Comparison of ENCODE assay signal across 26 cellular contexts in genomic region chr4:62449538-62449937, GRCh38.
DNase-seq lines count a peak whose midpoint lies in the region; ATAC-seq, FAIRE-seq and TF ChIP-seq lines count a peak whose summit lies in the region.
"Had no signal": no experiment of that assay in that cellular context is flagged by ENCODE, and none has a peak within 500 bp of the region (broad histone marks: within the 10 kb centered on the region; RNA-seq: fewer than 3 reads in every experiment).

No MANE protein-coding gene starts in this region.

- H3K4me3 ChIP-seq in GM23338 (no peak overlapping the region), H1 (ENCODE audit: extremely low read depth in 1 of 4, insufficient read depth in 2 of 4, low read depth in 3 of 4, low read length in 4 of 4) (no peak overlapping the region), neural progenitor cell (no peak overlapping the region), testis (no peak overlapping the region)
- H3K4me3 ChIP-seq: BLaER1 treated with 17β-estradiol and CSF1 and Interleukin-3, amounts not matched to agents 10 nM and 100 nM; GM23248; HAP-1; MG63; SK-N-MC had no signal

- H3K36me3 Mint-ChIP-seq in GM23338 (ENCODE audit: low read depth) (no peaks in the 10 kb centered on the region), neural progenitor cell (no peaks in the 10 kb centered on the region)
- no peaks in the 10 kb centered on the region for H3K36me3 Mint-ChIP-seq in stimulated activated effector memory CD8-positive, alpha-beta T cell treated with anti-CD3 and anti-CD28 coated beads, Interleukin-12 subunit alpha, Interleukin-12 subunit beta, amount 100 ng/mL, for 72 hours

- 0 out of 4 replicates have a peak, but pooled peaks cover 0 to 2% of the 10 kb centered on the region in 2 experiments for H3K9me3 ChIP-seq in H1 (ENCODE audit: insufficient read depth in 2 of 2, low read depth in 1 of 2, low read length in 1 of 2)
- no peaks in the 10 kb centered on the region for H3K9me3 ChIP-seq in neural progenitor cell (ENCODE audit: low read depth)
- H3K9me3 ChIP-seq in testis = no peaks in the 10 kb centered on the region
- H3K9me3 ChIP-seq: HAP-1, MG63 had no signal

- peaks cover 3% of the 10 kb centered on the region; the same call in 1 of the 2 replicates for H3K9me2 ChIP-seq in GM23338 (ENCODE audit: insufficient read depth)

- no peak overlapping the region for H3K14ac ChIP-seq in H1 (ENCODE audit: insufficient read length)

- no peak for FAIRE-seq in H1 (lab: Jason Lieb, UNC)
- FAIRE-seq: A204.1, D721Med, GM18507 had no signal

- H3K18ac ChIP-seq in H1 (ENCODE audit: extremely low read depth, low read length) = no peak overlapping the region

- no peak overlapping the region for H2BK120ac ChIP-seq in H1 (replicated peaks; ENCODE audit: low read depth, low read length)

- H3K23me2 ChIP-seq in H1 (ENCODE audit: low read depth, low read length) = no peaks in the 10 kb centered on the region

- peaks cover 2% of the 10 kb centered on the region for H3K27me3 Mint-ChIP-seq in GM23338 (ENCODE audit: insufficient read depth, low read depth, poor library complexity)
- H3K27me3 Mint-ChIP-seq in neural progenitor cell (ENCODE audit: insufficient read depth, low read depth) = no peaks in the 10 kb centered on the region
- H3K27me3 Mint-ChIP-seq: CD4-positive, alpha-beta T cell had no signal

- H3K27ac ChIP-seq in GM23338 (ENCODE audit: low read depth) (no peak overlapping the region), H1 (ENCODE audit: low read depth, low read length) (no peak overlapping the region), neural progenitor cell (no peak overlapping the region), testis (no peak overlapping the region)
- H3K27ac ChIP-seq: BLaER1 treated with 17β-estradiol and CSF1 and Interleukin-3, amounts not matched to agents 10 nM and 100 nM; GM23248; SK-N-MC had no signal

- no peak overlapping the region for H2BK20ac ChIP-seq in H1 (ENCODE audit: low read length)

- H3K36me3 ChIP-seq in GM23338 (ENCODE audit: insufficient read depth) = no peaks in the 10 kb centered on the region
- H3K36me3 ChIP-seq in H1 (ENCODE audit: control insufficient read depth in 2 of 4, insufficient read depth in 4 of 4, low read length in 3 of 4) = no peaks in the 10 kb centered on the region
- H3K36me3 ChIP-seq in neural progenitor cell = no peaks in the 10 kb centered on the region
- no peaks in the 10 kb centered on the region for H3K36me3 ChIP-seq in testis (ENCODE audit: low read depth, missing control alignments)
- H3K36me3 ChIP-seq: BLaER1 treated with 17β-estradiol and CSF1 and Interleukin-3, amounts not matched to agents 10 nM and 100 nM; HAP-1; MG63 had no signal

- no peak overlapping the region for H3K4ac ChIP-seq in H1 (replicated peaks; ENCODE audit: insufficient read length, low read depth, low read length)

- H2BK5ac ChIP-seq in H1 (ENCODE audit: low read depth, low read length) = no peak overlapping the region

- H3K27ac Mint-ChIP-seq in GM23338 (no peak overlapping the region), neural progenitor cell (no peak overlapping the region)
- no peak overlapping the region for H3K27ac Mint-ChIP-seq in stimulated activated effector memory CD8-positive, alpha-beta T cell treated with anti-CD3 and anti-CD28 coated beads, Interleukin-12 subunit alpha, Interleukin-12 subunit beta, amount 100 ng/mL, for 72 hours
- H3K27ac Mint-ChIP-seq: CD4-positive, alpha-beta T cell; HFFc6 had no signal

- peak; percentile 77 for ATAC-seq in GM23338
- no peak for ATAC-seq in stimulated activated effector memory CD8-positive, alpha-beta T cell treated with anti-CD3 and anti-CD28 coated beads, Interleukin-12 subunit alpha, Interleukin-12 subunit beta, amount 100 ng/mL, for 72 hours
- ATAC-seq: Panc1 had no signal

- H3K4me3 Mint-ChIP-seq in GM23338 (no peak overlapping the region), neural progenitor cell (no peak overlapping the region)
- H3K4me3 Mint-ChIP-seq in stimulated activated effector memory CD8-positive, alpha-beta T cell treated with anti-CD3 and anti-CD28 coated beads, Interleukin-12 subunit alpha, Interleukin-12 subunit beta, amount 100 ng/mL, for 72 hours = no peak overlapping the region
- H3K4me3 Mint-ChIP-seq: CD4-positive, alpha-beta T cell; HFFc6 had no signal

- H3K79me2 ChIP-seq in GM23338 (replicated peaks; ENCODE audit: insufficient read depth) = no peaks in the 10 kb centered on the region
- no peaks in the 10 kb centered on the region for H3K79me2 ChIP-seq in H1 (ENCODE audit: control insufficient read depth in 1 of 2, insufficient read depth in 2 of 2, low read length in 2 of 2)
- no peaks in the 10 kb centered on the region for H3K79me2 ChIP-seq in neural progenitor cell (ENCODE audit: low read depth)

- H3K56ac ChIP-seq in H1 (replicated peaks; ENCODE audit: insufficient read length, low read depth, low read length) = no peak overlapping the region

- H2BK15ac ChIP-seq in H1 (ENCODE audit: low read length) = no peak overlapping the region

- no peaks in the 10 kb centered on the region for H3K27me3 ChIP-seq in GM23338 (ENCODE audit: insufficient read depth)
- H3K27me3 ChIP-seq in H1 (replicated peaks in 1 of 4; ENCODE audit: control insufficient read depth in 3 of 4, extremely low read depth in 1 of 4, insufficient read depth in 3 of 4, low read length in 3 of 4) = no peaks in the 10 kb centered on the region
- H3K27me3 ChIP-seq in neural progenitor cell = no peaks in the 10 kb centered on the region
- no peaks in the 10 kb centered on the region for H3K27me3 ChIP-seq in testis
- H3K27me3 ChIP-seq: BLaER1 treated with 17β-estradiol and CSF1 and Interleukin-3, amounts not matched to agents 10 nM and 100 nM; MG63 had no signal

- peak in 1 of 2 experiments; percentile 33; a peak in 2 of 4 replicates for TF ChIP-seq CTCF in GM23338 (conservative IDR thresholded peaks at IDR 0.05; ENCODE audit: low read depth in 2 of 2)
- 0 out of 4 replicates have a peak, but pooled peaks of 1 of the 3 experiments have one; percentile 8 for TF ChIP-seq CTCF in H1 (IDR thresholded peaks at IDR 0.05; ENCODE audit: control extremely low read depth in 1 of 3, insufficient read depth in 1 of 3, low read depth in 1 of 3, low read length in 3 of 3)
- TF ChIP-seq CTCF in neural progenitor cell (IDR thresholded peaks at IDR 0.05) = no peak
- TF ChIP-seq CTCF in testis (IDR thresholded peaks at IDR 0.05) = no peak

- no peaks in the 10 kb centered on the region; the same call in 1 of the 2 replicates for H3K4me1 ChIP-seq in GM23338 (ENCODE audit: insufficient read depth)
- no peaks in the 10 kb centered on the region for H3K4me1 ChIP-seq in H1 (replicated peaks in 1 of 4; ENCODE audit: control insufficient read depth in 3 of 4, insufficient read depth in 4 of 4, low read length in 3 of 4)
- no peaks in the 10 kb centered on the region for H3K4me1 ChIP-seq in neural progenitor cell
- no peaks in the 10 kb centered on the region for H3K4me1 ChIP-seq in testis
- H3K4me1 ChIP-seq: BLaER1 treated with 17β-estradiol and CSF1 and Interleukin-3, amounts not matched to agents 10 nM and 100 nM; HAP-1 had no signal

- H3K79me1 ChIP-seq in H1 (ENCODE audit: low read depth, low read length) = no peaks in the 10 kb centered on the region

- H3F3A ChIP-seq in GM23338 (replicated peaks; ENCODE audit: low read depth) (no peaks in the 10 kb centered on the region), neural progenitor cell (ENCODE audit: low read depth) (no peaks in the 10 kb centered on the region)

- no peak overlapping the region for H4K8ac ChIP-seq in H1 (ENCODE audit: extremely low read depth, insufficient read depth, low read length)

- WGBS in H1 (ENCODE audit: extremely low coverage in 1 of 2, insufficient coverage in 1 of 2, insufficient read length in 1 of 2, insufficient replicate concordance in 2 of 2, low coverage in 1 of 2, low lambda C conversion rate in 2 of 2, missing lambda C conversion rate in 1 of 2), 2 experiments = 87% methylated on average over 2 of the region's 2 CpGs; no CpG with 5 or more reads in 1 of the 2 experiments
- 75 to 80% methylated on average over 2 of the region's 2 CpGs for WGBS in testis, 2 donors

- no peak for DNase-seq in GM23338 (ENCODE audit: low spot score)
- DNase-seq in RKO (ENCODE audit: low spot score) = peak; percentile 1
- no peak for DNase-seq in H1 (ENCODE audit: low read depth in 1 of 2, low spot score in 2 of 2)
- DNase-seq in neural progenitor cell (ENCODE audit: low spot score) = peak; percentile 5
- DNase-seq in testis = no peak
- no peak for DNase-seq in NCI-H774 (lab: John Stamatoyannopoulos, UW)
- no peak for DNase-seq in stimulated activated effector memory CD8-positive, alpha-beta T cell treated with anti-CD3 and anti-CD28 coated beads, Interleukin-12 subunit alpha, Interleukin-12 subunit beta, amount 100 ng/mL, for 72 hours (ENCODE audit: low spot score in 2 of 2)
- DNase-seq: CD4-positive, alpha-beta T cell; GM23248; HFFc6; IMR-90; KG1; MG63; NCI-H1694 treated with DMSO at 0.1 percent for 48 hours; NCI-H2081; NCI-H2227 treated with DMSO at 0.1 percent for 48 hours; NK-92 treated with Interleukin-12 subunit alpha and Interleukin-12 subunit beta, amount 100 ng/mL, for 24 hours; SIG-M5; SW 1271 had no signal

- no peak overlapping the region for H2AK5ac ChIP-seq in H1 (ENCODE audit: low read depth, low read length)

- H3K9me3 Mint-ChIP-seq in GM23338 (0 out of 3 replicates have a peak, but pooled peaks cover 4% of the 10 kb centered on the region), neural progenitor cell (no peaks in the 10 kb centered on the region)
- peaks cover 11% of the 10 kb centered on the region for H3K9me3 Mint-ChIP-seq in stimulated activated effector memory CD8-positive, alpha-beta T cell treated with anti-CD3 and anti-CD28 coated beads, Interleukin-12 subunit alpha, Interleukin-12 subunit beta, amount 100 ng/mL, for 72 hours

- H2BK12ac ChIP-seq in H1 (ENCODE audit: low read depth, low read length) = no peak overlapping the region

- no peak for TF ChIP-seq EP300 in H1 (IDR thresholded peaks at IDR 0.05; ENCODE audit: borderline replicate concordance in 1 of 2, low read depth in 2 of 2, low read length in 2 of 2)

- no peak for TF ChIP-seq POLR2A in H1 (IDR thresholded peaks at IDR 0.05; ENCODE audit: control extremely low read depth in 1 of 2, low read depth in 2 of 2, low read length in 2 of 2)
- TF ChIP-seq POLR2A in testis (IDR thresholded peaks at IDR 0.05) = no peak

- H3K4me1 Mint-ChIP-seq in GM23338 (peaks cover 2% of the 10 kb centered on the region; the same call in 2 of the 3 replicates), neural progenitor cell (no peaks in the 10 kb centered on the region)
- H3K4me1 Mint-ChIP-seq in stimulated activated effector memory CD8-positive, alpha-beta T cell treated with anti-CD3 and anti-CD28 coated beads, Interleukin-12 subunit alpha, Interleukin-12 subunit beta, amount 100 ng/mL, for 72 hours = no peaks in the 10 kb centered on the region

- H4K20me1 ChIP-seq in GM23338 (replicated peaks; ENCODE audit: insufficient read depth) (no peaks in the 10 kb centered on the region), H1 (replicated peaks in 1 of 2; ENCODE audit: control insufficient read depth in 1 of 2, insufficient read depth in 2 of 2, low read length in 2 of 2) (no peaks in the 10 kb centered on the region), neural progenitor cell (ENCODE audit: low read depth) (no peaks in the 10 kb centered on the region)
- H4K20me1 ChIP-seq: BLaER1 treated with 17β-estradiol and CSF1 and Interleukin-3, amounts not matched to agents 10 nM and 100 nM had no signal

- peak; percentile 28 to 35; a peak in 3 of 4 replicates for TF ChIP-seq RAD21 in H1 (IDR thresholded peaks at IDR 0.05 in 1 of 2, conservative IDR thresholded peaks at IDR 0.05 in 1 of 2; ENCODE audit: low read depth in 2 of 2, low read length in 2 of 2)

- H3K4me2 ChIP-seq in GM23338 (no peak overlapping the region), H1 (ENCODE audit: insufficient read depth in 1 of 2, low read depth in 2 of 2, low read length in 2 of 2) (no peak overlapping the region), neural progenitor cell (no peak overlapping the region)
- H3K4me2 ChIP-seq: BLaER1 treated with 17β-estradiol and CSF1 and Interleukin-3, amounts not matched to agents 10 nM and 100 nM had no signal

- H3K9ac ChIP-seq in H1 (replicated peaks in 1 of 4; ENCODE audit: extremely low read depth in 1 of 4, low read depth in 3 of 4, low read length in 3 of 4) (no peak overlapping the region), neural progenitor cell (no peak overlapping the region)
- H3K9ac ChIP-seq: BLaER1 treated with 17β-estradiol and CSF1 and Interleukin-3, amounts not matched to agents 10 nM and 100 nM; GM23248 had no signal

- H3K23ac ChIP-seq in H1 (ENCODE audit: insufficient read length) = no peak overlapping the region

- H4K5ac ChIP-seq in H1 (ENCODE audit: insufficient read length, low read depth, low read length) = no peak overlapping the region

- POLR2A ChIA-PET in H1 (lab: Charles Lee; ENCODE audit: partially characterized antibody) = no interaction called here

- H2AFZ ChIP-seq in GM23338 (no peak overlapping the region), H1 (ENCODE audit: low read length) (no peak overlapping the region), neural progenitor cell (replicated peaks) (peak overlapping the region; percentile 35)
- H2AFZ ChIP-seq: GM23248 had no signal

- CTCF ChIA-PET in H1 (lab: Charles Lee; ENCODE audit: partially characterized antibody) = no interaction called here

- intact Hi-C loops in testis (cut with DNase I; ENCODE audit: low total_unique reads) = no loop called here

- no peak overlapping the region for H4K91ac ChIP-seq in H1 (replicated peaks; ENCODE audit: insufficient read length, low read length)

Comparison
In these comparisons a context has a peak if more than half of its experiments do, and no peak if none do; other contexts are left out.
1. DNase-seq: peak in RKO (single experiment) and neural progenitor cell (single experiment); none in GM23338 (single experiment), H1 (0 of 2), testis (single experiment), NCI-H774 (single experiment) and stimulated activated effector memory CD8-positive, alpha-beta T cell treated with anti-CD3 and anti-CD28 coated beads, Interleukin-12 subunit alpha, Interleukin-12 subunit beta, amount 100 ng/mL, for 72 hours (0 of 2).